Comparison of ENCODE assay signal across 8 cellular contexts in genomic region chr10:103758294-103758681, GRCh38.
A peak's percentile ranks its signal among the peaks of the same experiment; 100 is the strongest.
DNase-seq lines count a peak whose midpoint lies in the region; ATAC-seq and TF ChIP-seq lines count a peak whose summit lies in the region.

No MANE protein-coding gene starts in this region.

- no peaks in the 10 kb centered on the region for H3K9me3 ChIP-seq in heart left ventricle
- H3K9me3 ChIP-seq in left lung: no peaks in the 10 kb centered on the region
- H3K9me3 ChIP-seq in uterus: no peaks in the 10 kb centered on the region

- ATAC-seq in heart left ventricle (no peak), left ventricle myocardium superior (no peak), left lung (no peak), GM19397 (IDR thresholded peaks at IDR 0.05; ENCODE audit: unreplicated experiment) (no peak), GM21447 (IDR thresholded peaks at IDR 0.05; ENCODE audit: unreplicated experiment) (no peak)

- no peak for DNase-seq in heart left ventricle
- no peak for DNase-seq in left ventricle myocardium superior
- DNase-seq in astrocyte of the hippocampus (ENCODE audit: low read depth, low spot score): peak; percentile 44
- no peak for DNase-seq in left lung
- no peak for DNase-seq in uterus
- no peak for DNase-seq in DMS79 treated with DMSO at 0.1 percent for 48 hours (lab: John Stamatoyannopoulos, UW)

- H3K27ac ChIP-seq in heart left ventricle (peak overlapping the region; percentile 56 to 100 (median 94)), left lung (peak overlapping the region; percentile 51 to 72), uterus (peak overlapping the region; percentile 73 to 94)

- intact Hi-C loops in heart left ventricle (cut with DNase I) (loop anchor here in 1 of 10 donors (5.0 kb wide), 1 partner anchor 94 kb away; no protein-coding TSS in a partner anchor), left ventricle myocardium superior (cut with micrococcal nuclease) (no loop called here), left lung (cut with DNase I) (no loop called here), uterus (cut with DNase I; ENCODE audit: low total_unique reads) (no loop called here)

- TF ChIP-seq CTCF in heart left ventricle (IDR thresholded peaks at IDR 0.05) (no peak), left lung (IDR thresholded peaks at IDR 0.05) (no peak), uterus (IDR thresholded peaks at IDR 0.05) (no peak)

- 30 to 45% (median 38%) methylated on average over 2 of the region's 2 CpGs for WGBS in heart left ventricle, 4 donors

- H3K27me3 ChIP-seq in heart left ventricle (no peaks in the 10 kb centered on the region), left lung (no peaks in the 10 kb centered on the region), uterus (no peaks in the 10 kb centered on the region)

- TF ChIP-seq POLR2A in heart left ventricle (IDR thresholded peaks at IDR 0.05) (no peak), uterus (IDR thresholded peaks at IDR 0.05) (no peak)

- H3K4me1 ChIP-seq in heart left ventricle (peaks cover 11 to 79% (median 61%) of the 10 kb centered on the region in 12 donors), left lung (peaks cover 37 to 67% of the 10 kb centered on the region in 2 donors), uterus (peaks cover 0 to 8% of the 10 kb centered on the region in 2 donors)

- no peaks in the 10 kb centered on the region for H3K36me3 ChIP-seq in heart left ventricle
- no peaks in the 10 kb centered on the region for H3K36me3 ChIP-seq in left lung
- no peaks in the 10 kb centered on the region for H3K36me3 ChIP-seq in uterus

- H3K4me3 ChIP-seq in heart left ventricle: no peak overlapping the region
- H3K4me3 ChIP-seq in left lung: no peak overlapping the region
- no peak overlapping the region for H3K4me3 ChIP-seq in uterus
